Comparison of ENCODE assay signal across 28 cellular contexts in the genomic region with DNA sequence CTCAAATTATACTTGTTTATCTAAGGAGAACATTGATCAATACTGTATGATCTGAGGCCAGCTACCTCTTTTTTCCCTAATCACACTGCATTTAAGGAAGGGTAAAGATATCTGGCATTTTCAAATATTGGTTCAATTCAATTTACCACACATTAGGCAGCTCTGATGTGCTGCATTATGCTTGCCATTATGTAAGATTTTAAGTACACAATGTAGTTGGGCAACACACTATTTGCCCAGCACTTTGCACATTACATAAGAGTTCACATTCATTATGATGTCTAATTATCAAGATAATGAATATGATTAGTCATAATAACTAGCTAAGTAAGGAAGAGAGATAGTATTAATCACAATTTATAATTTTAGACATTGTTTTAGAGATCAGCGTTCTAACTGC.
DNase-seq lines count a peak whose midpoint lies in the region; ATAC-seq, FAIRE-seq and TF ChIP-seq lines count a peak whose summit lies in the region.
"Had no signal": no experiment of that assay in that cellular context is flagged by ENCODE, and none has a peak within 500 bp of the region (broad histone marks: within the 10 kb centered on the region; RNA-seq: fewer than 3 reads in every experiment).

No MANE protein-coding gene starts in this region.

- no peak for TF ChIP-seq EP300 in HepG2 (IDR thresholded peaks at IDR 0.05; ENCODE audit: low read depth in 2 of 2, low read length in 2 of 2)
- TF ChIP-seq EP300 in HepG2 (CRISPR knock-in tag; IDR thresholded peaks at IDR 0.05; ENCODE audit: borderline replicate concordance) = no peak

- H4K20me1 ChIP-seq in HepG2 (ENCODE audit: insufficient read depth, low read length) = no peaks in the 10 kb centered on the region

- TF ChIP-seq RAD21 in HepG2 (CRISPR knock-in tag; IDR thresholded peaks at IDR 0.05) = no peak

- no peaks in the 10 kb centered on the region for H3K27me3 ChIP-seq in HepG2 (ENCODE audit: control insufficient read depth in 1 of 2, insufficient read depth in 2 of 2, low read length in 2 of 2)
- H3K27me3 ChIP-seq: MG63, tibial artery had no signal

- no peaks in the 10 kb centered on the region for H3K9me3 ChIP-seq in HepG2 (ENCODE audit: low read length)
- H3K9me3 ChIP-seq: HAP-1, tibial artery had no signal

- DNase-seq in DMS153 (lab: John Stamatoyannopoulos, UW) = peak; percentile 22
- peak; percentile 67 for DNase-seq in NCI-H1417 treated with DMSO at 0.1 percent for 48 hours (lab: John Stamatoyannopoulos, UW)
- peak; percentile 86 for DNase-seq in NCI-H748 (lab: John Stamatoyannopoulos, UW; ENCODE audit: unreplicated experiment)
- no peak for DNase-seq in HepG2 (ENCODE audit: low spot score)
- no peak for DNase-seq in activated effector memory CD4-positive, alpha-beta T cell treated with Interleukin-2 at 50 U/mL for 16 hours
- no peak for DNase-seq in COLO829 (ENCODE audit: low spot score)
- DNase-seq: ACHN; activated B cell treated with CpG ODN at 0.5 μM for 24 hours; activated CD4-positive, alpha-beta T cell treated with anti-CD3 and anti-CD28 coated beads, Interleukin-2, amount 10 ng/mL, durations not matched to agents 7 days and 5 days; activated naive CD8-positive, alpha-beta T cell treated with anti-CD3 and anti-CD28 coated beads, Interleukin-2, amount 50 U/mL, for 24 hours; activated T-cell treated with anti-CD3 and anti-CD28 coated beads, Interleukin-2, amount 50 U/mL, for 4 hours; CD4-positive, alpha-beta memory T cell; dermis blood vessel endothelial cell; DMS 273 treated with DMSO at 0.1 percent for 48 hours; KG1; MG63; NCI-H446; NK-92 treated with Interleukin-12 subunit alpha and Interleukin-12 subunit beta, amount 100 ng/mL, for 24 hours; occipital lobe; stimulated activated CD4-positive, alpha-beta T cell treated with anti-CD3 and anti-CD28 coated beads, Interleukin-4, amount 100 ng/mL, for 4 hours; T-cell; tibial artery had no signal

- no peak overlapping the region for H3K9ac ChIP-seq in HepG2 (ENCODE audit: insufficient read depth, low read depth, low read length)

- no peak overlapping the region for H3K4me2 ChIP-seq in HepG2 (ENCODE audit: low read depth, low read length)

- CTCF ChIA-PET in HepG2 (lab: Yijun Ruan, JAX; ENCODE audit: low intra/inter-chr PET ratio, low total read pairs) = no interaction called here

- H3K4me3 ChIP-seq in HepG2 (replicated peaks in 1 of 3; ENCODE audit: insufficient read depth in 1 of 3, low read depth in 2 of 3, low read length in 3 of 3) = no peak overlapping the region
- H3K4me3 ChIP-seq: HAP-1, MG63, tibial artery had no signal

- H3K36me3 ChIP-seq in HepG2 (replicated peaks in 1 of 2; ENCODE audit: control insufficient read depth in 1 of 2, insufficient read depth in 2 of 2, low read length in 2 of 2) = no peaks in the 10 kb centered on the region
- H3K36me3 ChIP-seq: HAP-1, MG63, tibial artery had no signal

- intact Hi-C loops in HepG2 (cut with micrococcal nuclease; ENCODE audit: unreplicated experiment) = no loop called here

- H3K79me2 ChIP-seq in HepG2 (ENCODE audit: insufficient read depth, low read length) = no peaks in the 10 kb centered on the region

- no peak overlapping the region for H2AFZ ChIP-seq in HepG2 (ENCODE audit: low read length)

- WGBS in HepG2 (ENCODE audit: low lambda C conversion rate) = 76% methylated on average over 1 of the region's 1 CpG

- in situ Hi-C loops in HepG2 (cut with HindIII; ENCODE audit: extremely low pct_ligation_motif_present, low pct_unique_long_range_greater_than_20kb) = no loop called here

- ATAC-seq in HepG2 (no peak), GM19452 (IDR thresholded peaks at IDR 0.05; ENCODE audit: unreplicated experiment) (no peak)
- ATAC-seq: activated naive CD8-positive, alpha-beta T cell treated with anti-CD3 and anti-CD28 coated beads, Interleukin-2, amount 50 U/mL, for 24 hours; activated T-cell treated with anti-CD3 and anti-CD28 coated beads, Interleukin-2, amount 50 U/mL, for 4 hours; natural killer cell treated with Interleukin-12 subunit alpha and Interleukin-12 subunit beta and Interleukin-15 and Interleukin-18, amount 100 ng/mL, for 72 hours; T-cell had no signal

- no TSS peak for BruUV-seq in HepG2 (replicated peaks; lab: Mats Ljungman, UMichigan)

- FAIRE-seq in HepG2 (lab: Jason Lieb, UNC) = no peak
- FAIRE-seq: frontal cortex, GM12891 had no signal

- no peak overlapping the region for H3K27ac ChIP-seq in HepG2 (ENCODE audit: extremely low read length, insufficient read depth, low read length)
- H3K27ac ChIP-seq: HL-60, tibial artery had no signal

- no peak for TF ChIP-seq CTCF in HepG2 (CRISPR knock-in tag; IDR thresholded peaks at IDR 0.05)

- peaks cover 8% of the 10 kb centered on the region for H3K4me1 ChIP-seq in HepG2 (ENCODE audit: insufficient read depth, low read length)
- H3K4me1 ChIP-seq: HAP-1 had no signal

- POLR2A ChIA-PET in HepG2 (lab: Yijun Ruan, JAX) = no interaction called here

- no peak for TF ChIP-seq POLR2A in HepG2 (IDR thresholded peaks at IDR 0.05; ENCODE audit: insufficient read depth in 1 of 2, low read depth in 2 of 2, low read length in 2 of 2)

TF ChIP-seq in HepG2, 621 proteins besides CTCF, POLR2A, EP300 and RAD21:
- no peak for TF ChIP-seq NFKBIZ (CRISPR knock-in tag; IDR thresholded peaks at IDR 0.05)
- TF ChIP-seq ZSCAN22 (CRISPR knock-in tag; IDR thresholded peaks at IDR 0.05) = no peak
- peak; percentile 36; the same call in 1 of the 2 replicates for TF ChIP-seq CEBPG (CRISPR knock-in tag; IDR thresholded peaks at IDR 0.05)
- TF ChIP-seq ZNF839 (CRISPR knock-in tag; IDR thresholded peaks at IDR 0.05; ENCODE audit: borderline replicate concordance) = no peak
- no peak for TF ChIP-seq CBX5 (CRISPR knock-in tag; IDR thresholded peaks at IDR 0.05; ENCODE audit: borderline replicate concordance)
- TF ChIP-seq ZNF333 (CRISPR knock-in tag; IDR thresholded peaks at IDR 0.05; ENCODE audit: borderline replicate concordance) = no peak
- no peak for TF ChIP-seq PCBP2 (optimal IDR thresholded peaks at IDR 0.05; ENCODE audit: low read depth, low read length, poor library complexity, severe bottlenecking)
- TF ChIP-seq, protein P1, sequence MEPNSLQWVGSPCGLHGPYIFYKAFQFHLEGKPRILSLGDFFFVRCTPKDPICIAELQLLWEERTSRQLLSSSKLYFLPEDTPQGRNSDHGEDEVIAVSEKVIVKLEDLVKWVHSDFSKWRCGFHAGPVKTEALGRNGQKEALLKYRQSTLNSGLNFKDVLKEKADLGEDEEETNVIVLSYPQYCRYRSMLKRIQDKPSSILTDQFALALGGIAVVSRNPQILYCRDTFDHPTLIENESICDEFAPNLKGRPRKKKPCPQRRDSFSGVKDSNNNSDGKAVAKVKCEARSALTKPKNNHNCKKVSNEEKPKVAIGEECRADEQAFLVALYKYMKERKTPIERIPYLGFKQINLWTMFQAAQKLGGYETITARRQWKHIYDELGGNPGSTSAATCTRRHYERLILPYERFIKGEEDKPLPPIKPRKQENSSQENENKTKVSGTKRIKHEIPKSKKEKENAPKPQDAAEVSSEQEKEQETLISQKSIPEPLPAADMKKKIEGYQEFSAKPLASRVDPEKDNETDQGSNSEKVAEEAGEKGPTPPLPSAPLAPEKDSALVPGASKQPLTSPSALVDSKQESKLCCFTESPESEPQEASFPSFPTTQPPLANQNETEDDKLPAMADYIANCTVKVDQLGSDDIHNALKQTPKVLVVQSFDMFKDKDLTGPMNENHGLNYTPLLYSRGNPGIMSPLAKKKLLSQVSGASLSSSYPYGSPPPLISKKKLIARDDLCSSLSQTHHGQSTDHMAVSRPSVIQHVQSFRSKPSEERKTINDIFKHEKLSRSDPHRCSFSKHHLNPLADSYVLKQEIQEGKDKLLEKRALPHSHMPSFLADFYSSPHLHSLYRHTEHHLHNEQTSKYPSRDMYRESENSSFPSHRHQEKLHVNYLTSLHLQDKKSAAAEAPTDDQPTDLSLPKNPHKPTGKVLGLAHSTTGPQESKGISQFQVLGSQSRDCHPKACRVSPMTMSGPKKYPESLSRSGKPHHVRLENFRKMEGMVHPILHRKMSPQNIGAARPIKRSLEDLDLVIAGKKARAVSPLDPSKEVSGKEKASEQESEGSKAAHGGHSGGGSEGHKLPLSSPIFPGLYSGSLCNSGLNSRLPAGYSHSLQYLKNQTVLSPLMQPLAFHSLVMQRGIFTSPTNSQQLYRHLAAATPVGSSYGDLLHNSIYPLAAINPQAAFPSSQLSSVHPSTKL (CRISPR knock-in tag; IDR thresholded peaks at IDR 0.05) = 0 out of 2 replicates have a peak, but pooled peaks have one; percentile 16
- peak; percentile 49 for TF ChIP-seq BCL6 (CRISPR knock-in tag; IDR thresholded peaks at IDR 0.05)

Comparison
In these comparisons a context has a peak if more than half of its experiments do, and no peak if none do; other contexts are left out.
1. DNase-seq: peak in DMS153 (single experiment), NCI-H1417 treated with DMSO at 0.1 percent for 48 hours (single experiment) and NCI-H748 (single experiment); none in HepG2 (single experiment), activated effector memory CD4-positive, alpha-beta T cell treated with Interleukin-2 at 50 U/mL for 16 hours (single experiment) and COLO829 (single experiment).